17 cellular contexts compared by ENCODE assay signal in genomic region chr4:183154701-183155391, GRCh38. TPM values are rescaled to one million over a fixed set of nuclear protein-coding genes. Genes with fewer than 3 reads are reported as not detected.
DNase-seq lines count a peak whose midpoint lies in the region; ATAC-seq and TF ChIP-seq lines count a peak whose summit lies in the region.
"Had no signal": no experiment of that assay in that cellular context is flagged by ENCODE, and none has a peak within 500 bp of the region (broad histone marks: within the 10 kb centered on the region; RNA-seq: fewer than 3 reads in every experiment).

No MANE protein-coding gene starts in this region.

- H3K9me3 Mint-ChIP-seq in Calu3 (ENCODE audit: low read depth, unreplicated experiment) (no peaks in the 10 kb centered on the region), nephron (no peaks in the 10 kb centered on the region)
- H3K9me3 Mint-ChIP-seq: activated naive CD4-positive, alpha-beta T cell treated with anti-CD3 and anti-CD28 coated beads for 36 hours; dendritic cell treated with granulocyte-macrophage colony-stimulating factor and Interleukin-4, amounts not matched to agents 40 ng/mL and 50 ng/mL, for 4 days; naive B cell had no signal

- intact Hi-C loops in Calu3 (cut with micrococcal nuclease; ENCODE audit: unreplicated experiment) (no loop called here), right cardiac atrium (cut with DNase I) (no loop called here)

- TF ChIP-seq CTCF in Calu3 (IDR thresholded peaks at IDR 0.05; ENCODE audit: unreplicated experiment) (no peak), nephron (IDR thresholded peaks at IDR 0.05; ENCODE audit: unreplicated experiment in 3 of 3) (no peak), GM20000 (IDR thresholded peaks at IDR 0.05; ENCODE audit: extremely low read depth, missing control alignments) (no peak)

- H3K4me1 ChIP-seq in SJCRH30 (peaks cover 11% of the 10 kb centered on the region), right cardiac atrium (ENCODE audit: control insufficient read depth, insufficient read depth, low read length) (peaks cover 9% of the 10 kb centered on the region)
- H3K4me1 ChIP-seq: prostate gland had no signal

- DNase-seq in Calu3 (peak; percentile 25), SJCRH30 (peak; percentile 30 to 50), right cardiac atrium (no peak), GM20000 (ENCODE audit: low spot score) (no peak), amygdala (lab: John Stamatoyannopoulos, UW) (no peak)
- no peak for DNase-seq in activated CD8-positive, alpha-beta memory T cell treated with anti-CD3 and anti-CD28 coated beads, Interleukin-2, amount 50 U/mL, for 4 hours
- DNase-seq: activated CD4-positive, alpha-beta T cell treated with anti-CD3 and anti-CD28 coated beads for 48 hours; activated naive CD4-positive, alpha-beta T cell treated with anti-CD3 and anti-CD28 coated beads for 36 hours; GF-D8; H7; naive B cell; NCI-H146 had no signal

- H3K27me3 ChIP-seq in SJCRH30 (no peaks in the 10 kb centered on the region), right cardiac atrium (ENCODE audit: control insufficient read depth, insufficient read depth) (no peaks in the 10 kb centered on the region)

- H3K4me1 Mint-ChIP-seq in Calu3 (ENCODE audit: low read depth, unreplicated experiment) (peaks cover 42% of the 10 kb centered on the region), nephron (peaks cover 15% of the 10 kb centered on the region)
- H3K4me1 Mint-ChIP-seq: naive B cell had no signal

- H3K4me3 Mint-ChIP-seq in Calu3 (ENCODE audit: low read depth, unreplicated experiment) (peak overlapping the region; percentile 39), nephron (peak overlapping the region in 1 of 3 experiments; percentile 22)
- H3K4me3 Mint-ChIP-seq: activated naive CD4-positive, alpha-beta T cell treated with anti-CD3 and anti-CD28 coated beads for 36 hours; dendritic cell treated with granulocyte-macrophage colony-stimulating factor and Interleukin-4, amounts not matched to agents 40 ng/mL and 50 ng/mL, for 4 days; naive B cell had no signal

- no TSS peak for BruUV-seq in Calu3 (replicated peaks; lab: Mats Ljungman, UMichigan)

- H3K27ac ChIP-seq in SJCRH30, result peak overlapping the region; percentile 23; the same call in 1 of the 2 replicates
- peak overlapping the region; percentile 30 for H3K27ac ChIP-seq in right cardiac atrium (ENCODE audit: low read length)
- H3K27ac ChIP-seq: prostate gland had no signal

- H3K4me3 ChIP-seq in SJCRH30 (no peak overlapping the region), right cardiac atrium (ENCODE audit: low read length) (no peak overlapping the region)
- H3K4me3 ChIP-seq: prostate gland had no signal

- peaks cover 6% of the 10 kb centered on the region for H3K36me3 Mint-ChIP-seq in Calu3 (ENCODE audit: insufficient read depth, unreplicated experiment)
- peaks cover 5% of the 10 kb centered on the region for H3K36me3 Mint-ChIP-seq in nephron (ENCODE audit: low read depth)
- H3K36me3 Mint-ChIP-seq: naive B cell had no signal

- H3K27me3 Mint-ChIP-seq in Calu3 (ENCODE audit: unreplicated experiment) (no peaks in the 10 kb centered on the region), nephron (ENCODE audit: low read depth) (no peaks in the 10 kb centered on the region)
- H3K27me3 Mint-ChIP-seq: dendritic cell treated with granulocyte-macrophage colony-stimulating factor and Interleukin-4, amounts not matched to agents 40 ng/mL and 50 ng/mL, for 4 days had no signal

- WGBS in right cardiac atrium, result 52% methylated on average over 10 of the region's 10 CpGs

- CTCF ChIA-PET in Calu3 (lab: Charles Lee), result interaction anchor here (0.6 to 1.1 kb wide), 2 partner anchors 15 to 734 kb away, joined by 3 read pairs; no protein-coding TSS in a partner anchor

- H3K36me3 ChIP-seq in SJCRH30, result no peaks in the 10 kb centered on the region
- H3K36me3 ChIP-seq: prostate gland had no signal

- ATAC-seq in right cardiac atrium (peak; percentile 76 to 84), GM18870 (IDR thresholded peaks at IDR 0.05; ENCODE audit: unreplicated experiment) (no peak)
- ATAC-seq: esophagus mucosa had no signal

- peak overlapping the region; percentile 18 for H3K27ac Mint-ChIP-seq in Calu3 (ENCODE audit: unreplicated experiment)
- peak overlapping the region; percentile 37 to 77 (median 72) for H3K27ac Mint-ChIP-seq in nephron
- H3K27ac Mint-ChIP-seq: activated naive CD4-positive, alpha-beta T cell treated with anti-CD3 and anti-CD28 coated beads for 36 hours; dendritic cell treated with granulocyte-macrophage colony-stimulating factor and Interleukin-4, amounts not matched to agents 40 ng/mL and 50 ng/mL, for 4 days; naive B cell had no signal

- H3K9me3 ChIP-seq in SJCRH30 (replicated peaks) (peaks cover 3% of the 10 kb centered on the region), right cardiac atrium (ENCODE audit: control insufficient read depth, low read length) (no peaks in the 10 kb centered on the region)
- H3K9me3 ChIP-seq: prostate gland had no signal

RNA-seq across cellular contexts. Expression of gene WWC2, which starts 55.8 kb away (rescaled TPM):
- total RNA-seq in Calu3 (2022) (38.7 and 39.0 TPM in 2 replicates), right cardiac atrium (10 to 100 TPM; 30.6 to 39.2 (median 33.9) TPM)
- 23.3 and 23.7 TPM in 2 replicates for total RNA-seq in SJCRH30 (2014; rRNA removed; shearing (Covaris generic))
- 7.3 TPM for polyA plus RNA-seq in right cardiac atrium

Comparison
In these comparisons a context has a peak if more than half of its experiments do, and no peak if none do; other contexts are left out.
1. DNase-seq: peak in Calu3 (single experiment) and SJCRH30 (2 of 2); none in right cardiac atrium (0 of 3), activated CD8-positive, alpha-beta memory T cell treated with anti-CD3 and anti-CD28 coated beads, Interleukin-2, amount 50 U/mL, for 4 hours (single experiment), GM20000 (single experiment) and amygdala (0 of 56).